Comparison of ENCODE assay signal across 8 cellular contexts in genomic region chr1:27556781-27557595, GRCh38. TPM values are rescaled to one million over a fixed set of nuclear protein-coding genes. Genes with fewer than 3 reads are reported as not detected.
A peak's percentile ranks its signal among the peaks of the same experiment; 100 is the strongest.
DNase-seq lines count a peak whose midpoint lies in the region; ATAC-seq, FAIRE-seq and TF ChIP-seq lines count a peak whose summit lies in the region.

No MANE protein-coding gene starts in this region.

- no peaks in the 10 kb centered on the region for H3K9me3 ChIP-seq in kidney (ENCODE audit: control insufficient read depth in 1 of 2, low read length in 2 of 2)

- peak; percentile 88 for TF ChIP-seq CTCF in kidney (IDR thresholded peaks at IDR 0.05; ENCODE audit: borderline replicate concordance, extremely low read depth, insufficient read depth)

- H3K4me1 ChIP-seq in kidney (ENCODE audit: control insufficient read depth in 1 of 2, insufficient read depth in 1 of 2, low read depth in 1 of 2, low read length in 2 of 2) = peaks cover 17 to 46% of the 10 kb centered on the region in 2 donors

- H3K9ac ChIP-seq in kidney (ENCODE audit: low read length in 2 of 2) = no peak overlapping the region

- H3K4me3 ChIP-seq in kidney (ENCODE audit: low read length in 2 of 2) = no peak overlapping the region

- H3K27ac ChIP-seq in kidney (ENCODE audit: low read depth in 2 of 2, low read length in 2 of 2) = peak overlapping the region; percentile 67 to 73

- ATAC-seq in HG03565 (IDR thresholded peaks at IDR 0.05; ENCODE audit: unreplicated experiment) = no peak

- DNase-seq in NCI-H146 (lab: John Stamatoyannopoulos, UW) (peak; percentile 23), NCI-H146 treated with DMSO at 0.1 percent for 48 hours (lab: John Stamatoyannopoulos, UW; ENCODE audit: unreplicated experiment) (no peak), NCI-H128 (lab: John Stamatoyannopoulos, UW; ENCODE audit: unreplicated experiment) (peak; percentile 22), kidney (peak; percentile 99)
- DNase-seq in activated CD4-positive, CD25-positive, alpha-beta regulatory T cell treated with anti-CD3 and anti-CD28 coated beads, Interleukin-2, amount 50 U/mL, for 16 hours (ENCODE audit: low read depth, low spot score) = peak; percentile 49
- peak; percentile 60 for DNase-seq in central memory CD4-positive, alpha-beta T cell
- peak; percentile 49 to 52 for DNase-seq in stimulated activated CD4-positive, alpha-beta T cell treated with anti-CD3 and anti-CD28 coated beads, Interleukin-15, amount 100 ng/mL, for 1 hour (ENCODE audit: low read depth in 1 of 2, low spot score in 1 of 2)

- no peak for FAIRE-seq in kidney (lab: Jason Lieb, UNC)

- no peaks in the 10 kb centered on the region for H3K36me3 ChIP-seq in kidney (ENCODE audit: control insufficient read depth in 1 of 2, insufficient read depth in 2 of 2, low read length in 2 of 2)

- intact Hi-C loops in kidney (cut with DNase I) = no loop called here

RNA-seq across cellular contexts. Expression of gene AHDC1, which starts 47.0 kb away (rescaled TPM):
- 48.2 TPM for total RNA-seq in kidney
- polyA plus RNA-seq in kidney (ENCODE audit: insufficient read depth, low read depth, low replicate concordance) = 8.5 TPM
